In the genomic region with DNA sequence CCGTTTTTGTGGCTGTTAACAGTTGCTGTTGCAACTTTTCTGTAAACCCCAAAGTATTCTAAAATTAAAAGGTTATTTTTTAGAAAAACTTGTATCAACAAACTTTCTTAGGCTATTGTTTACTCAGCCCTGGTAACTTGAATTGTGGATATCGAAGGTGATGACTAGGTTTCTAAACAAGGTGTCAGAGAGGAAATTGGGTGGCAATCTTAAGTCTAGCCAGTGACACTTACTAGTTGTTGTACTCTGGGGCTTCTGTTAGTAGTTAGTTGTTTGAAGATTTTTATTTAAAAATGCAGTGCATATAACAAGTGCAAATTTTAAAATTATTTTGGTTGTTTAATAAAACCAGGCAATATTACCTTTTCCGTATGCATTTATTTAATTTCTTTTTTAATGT, we compare ENCODE assay signal across 8 cellular contexts. TPM values are rescaled to one million over a fixed set of nuclear protein-coding genes. Genes with fewer than 3 reads are reported as not detected.
DNase-seq lines count a peak whose midpoint lies in the region; ATAC-seq and TF ChIP-seq lines count a peak whose summit lies in the region.

No MANE protein-coding gene starts in this region.

- no peak overlapping the region for H4K91ac ChIP-seq in H9 (ENCODE audit: insufficient read length, low read depth, low read length)

- H3T11ph ChIP-seq in H9 (ENCODE audit: low read length) = no peak overlapping the region

- DNase-seq in AG04449 (ENCODE audit: low read depth, low spot score) (no peak), H9 (no peak), iPS DF 6.9 (ENCODE audit: low read depth, low spot score) (no peak), lower lobe of right lung (no peak), NCI-H1105 treated with DMSO at 0.1 percent for 48 hours (lab: John Stamatoyannopoulos, UW) (no peak)

- H3K9me3 Mint-ChIP-seq in H9 = no peaks in the 10 kb centered on the region

- H3K27me3 Mint-ChIP-seq in H9 (ENCODE audit: low read depth) = no peaks in the 10 kb centered on the region; the same call in 1 of the 2 replicates

- WGBS in H9 (ENCODE audit: extremely low coverage, insufficient read length, low lambda C conversion rate) = no CpG with 5 or more reads among the region's 3 CpGs
- WGBS in iPS DF 6.9 (ENCODE audit: insufficient coverage, insufficient read length) = no CpG with 5 or more reads among the region's 3 CpGs

- peaks cover 44 to 53% of the 10 kb centered on the region in 2 experiments for H3K4me1 Mint-ChIP-seq in H9

- no peak for TF ChIP-seq CTCF in AG04449 (IDR thresholded peaks at IDR 0.05; ENCODE audit: insufficient read depth, low read length, missing control alignments)
- no peak for TF ChIP-seq CTCF in H9 (conservative IDR thresholded peaks at IDR 0.05)
- TF ChIP-seq CTCF in WI38 (IDR thresholded peaks at IDR 0.05; ENCODE audit: low read depth, low read length) = no peak
- no peak for TF ChIP-seq CTCF in lower lobe of right lung (IDR thresholded peaks at IDR 0.05)

- H3K79me1 ChIP-seq in H9 (ENCODE audit: insufficient read depth, low read depth, low read length, poor library complexity, severe bottlenecking) = peaks cover 6% of the 10 kb centered on the region

- no peak overlapping the region for H4K8ac ChIP-seq in H9 (replicated peaks; ENCODE audit: insufficient read length, low read depth, low read length)

- ATAC-seq in lower lobe of right lung (no peak), HG03442 (IDR thresholded peaks at IDR 0.05; ENCODE audit: unreplicated experiment) (no peak), HG03097 (IDR thresholded peaks at IDR 0.05; ENCODE audit: low FRiP score, unreplicated experiment) (no peak)

- no peak overlapping the region for H2AK5ac ChIP-seq in H9 (ENCODE audit: insufficient read length, low read length)

- H2BK20ac ChIP-seq in H9 (ENCODE audit: low read depth, low read length, poor library complexity, severe bottlenecking) = no peak overlapping the region

- no peak overlapping the region for H3K18ac ChIP-seq in H9 (ENCODE audit: insufficient read length, low read depth, low read length)

- no peaks in the 10 kb centered on the region for H4K20me1 ChIP-seq in H9 (ENCODE audit: control insufficient read depth, insufficient read depth, insufficient read length)

- H3K27ac Mint-ChIP-seq in H9 = no peak overlapping the region

- H3K27ac ChIP-seq in H9 (ENCODE audit: insufficient read length, low read depth, low read length) (no peak overlapping the region), iPS DF 6.9 (ENCODE audit: low read length) (no peak overlapping the region), lower lobe of right lung (no peak overlapping the region)

- H3K27me3 ChIP-seq in H9 (ENCODE audit: insufficient read depth, low read length) = no peaks in the 10 kb centered on the region
- H3K27me3 ChIP-seq in iPS DF 6.9 (ENCODE audit: control insufficient read depth, insufficient read depth, low read length) = no peaks in the 10 kb centered on the region
- no peaks in the 10 kb centered on the region for H3K27me3 ChIP-seq in lower lobe of right lung (ENCODE audit: low read depth)

- peak overlapping the region; percentile 52 for H3K4me2 ChIP-seq in H9 (ENCODE audit: insufficient read depth, insufficient read length, low read length)

- H3K36me3 Mint-ChIP-seq in H9 (ENCODE audit: insufficient read depth in 1 of 3, low read depth in 3 of 3) = peaks cover 0 to 5% (median 0%) of the 10 kb centered on the region in 3 experiments; a peak in 2 of 7 replicates

- no peak overlapping the region for H2AFZ ChIP-seq in H9 (ENCODE audit: low read length)

- H3K9ac ChIP-seq in H9 (ENCODE audit: extremely low read depth, insufficient read length, low read length) = peak overlapping the region; percentile 39

- peaks cover 49% of the 10 kb centered on the region for H3K79me2 ChIP-seq in H9 (ENCODE audit: insufficient read depth, low read length)

- H3K4me1 ChIP-seq in H9 (ENCODE audit: insufficient read depth, low read length) (no peaks in the 10 kb centered on the region), iPS DF 6.9 (ENCODE audit: control insufficient read depth, insufficient read depth, low read length) (no peaks in the 10 kb centered on the region), lower lobe of right lung (peaks cover 15% of the 10 kb centered on the region)

- H3K14ac ChIP-seq in H9 (ENCODE audit: insufficient read depth, low read length) = no peak overlapping the region

- CTCF ChIA-PET in AG04449 (lab: Yijun Ruan, JAX) = interaction anchor here (0.9 to 1.8 kb wide), 2 partner anchors 20 to 77 kb away, joined by 3 to 7 read pairs; a partner anchor contains a TSS

- POLR2A ChIA-PET in AG04449 (lab: Yijun Ruan, JAX) = interaction anchor here (0.9 kb wide), 1 partner anchor 12 kb away, joined by 3 read pairs; no protein-coding TSS in a partner anchor

- H3K4me3 Mint-ChIP-seq in H9 = peak overlapping the region; percentile 96

- no peak overlapping the region for H3K23ac ChIP-seq in H9 (ENCODE audit: insufficient read length, low read depth, low read length)

- H3K4me3 ChIP-seq in AG04449 (ENCODE audit: low read depth, low read length) = peak overlapping the region; percentile 78
- peak overlapping the region; percentile 77 for H3K4me3 ChIP-seq in WI38 (ENCODE audit: low read depth, low read length)
- H3K4me3 ChIP-seq in iPS DF 6.9 (ENCODE audit: low read length) = peak overlapping the region; percentile 60; the same call in 1 of the 2 replicates
- H3K4me3 ChIP-seq in lower lobe of right lung = no peak overlapping the region

- H2BK5ac ChIP-seq in H9 (ENCODE audit: insufficient read length, low read length) = no peak overlapping the region

- H3K56ac ChIP-seq in H9 (ENCODE audit: insufficient read length, low read depth, low read length) = no peak overlapping the region

- no peak overlapping the region for H3K4ac ChIP-seq in H9 (ENCODE audit: low read depth, low read length)

- no peaks in the 10 kb centered on the region for H3K9me3 ChIP-seq in H9 (ENCODE audit: control insufficient read depth, low read depth, low read length)
- no peaks in the 10 kb centered on the region for H3K9me3 ChIP-seq in iPS DF 6.9 (ENCODE audit: control insufficient read depth, insufficient read depth, low read length)
- no peaks in the 10 kb centered on the region for H3K9me3 ChIP-seq in lower lobe of right lung

- H2BK12ac ChIP-seq in H9 (ENCODE audit: insufficient read length, low read depth, low read length) = no peak overlapping the region

- H2BK15ac ChIP-seq in H9 (ENCODE audit: low read depth, low read length) = no peak overlapping the region

- peaks cover 11% of the 10 kb centered on the region for H3K23me2 ChIP-seq in H9 (ENCODE audit: insufficient read length, low read depth, low read length, poor library complexity, severe bottlenecking)

- no peak overlapping the region for H2BK120ac ChIP-seq in H9 (ENCODE audit: low read depth, low read length, poor library complexity, severe bottlenecking)

- no peak overlapping the region for H4K5ac ChIP-seq in H9 (ENCODE audit: insufficient read length, low read depth, low read length)

- H3K36me3 ChIP-seq in iPS DF 6.9 (ENCODE audit: control insufficient read depth, insufficient read depth, low read length) = no peaks in the 10 kb centered on the region
- no peaks in the 10 kb centered on the region for H3K36me3 ChIP-seq in lower lobe of right lung

- intact Hi-C loops in lower lobe of right lung (cut with DNase I) = no loop called here

RNA-seq across cellular contexts. Expression of a gene that starts 1.3 kb away (rescaled TPM):
- total RNA-seq in H9 (2021) (52.4 and 54.4 TPM in 2 replicates), lower lobe of right lung (1.8 TPM)

RNA-seq across cellular contexts. Expression of a gene that starts 20.3 kb away (rescaled TPM):
- 45.0 and 48.9 TPM in 2 replicates for total RNA-seq in H9 (2021)
- total RNA-seq in lower lobe of right lung = 26.3 TPM

Comparison
In these comparisons a context has a peak if more than half of its experiments do, and no peak if none do; other contexts are left out.
1. RNA of a gene that starts 1.3 kb away (total RNA-seq): 52.4 to 54.4 TPM in H9; 1.8 TPM in lower lobe of right lung (single experiment); every median in the first group is over 10 times any median in the second.